Comparison of ENCODE assay signal across 7 cellular contexts in genomic region chr1:143904622-143904979, GRCh38.
DNase-seq lines count a peak whose midpoint lies in the region; ATAC-seq and FAIRE-seq lines count a peak whose summit lies in the region.
"Not testable (repeated sequence)": the region's sequence is repeated elsewhere in the genome, so short reads cannot be mapped to it uniquely, and the experiment has no call there.

No MANE protein-coding gene starts in this region.

- H3K4me3 Mint-ChIP-seq in activated naive CD8-positive, alpha-beta T cell treated with anti-CD3 and anti-CD28 coated beads, Interleukin-2, amount 10 ng/mL, durations not matched to agents 7 days and 5 days; effector memory CD8-positive, alpha-beta T cell; memory B cell: not testable (repeated sequence)

- H3K4me1 ChIP-seq in skeletal muscle tissue (ENCODE audit: control insufficient read depth in 3 of 3, insufficient read depth in 3 of 3, low read length in 3 of 3): not testable (repeated sequence)

- not testable (repeated sequence) for H3K27ac ChIP-seq in skeletal muscle tissue (ENCODE audit: low read depth, low read length)

- peak; percentile 51 for ATAC-seq in GM19395 (IDR thresholded peaks at IDR 0.05; ENCODE audit: unreplicated experiment)
- ATAC-seq in activated naive CD8-positive, alpha-beta T cell treated with anti-CD3 and anti-CD28 coated beads, Interleukin-2, amount 10 ng/mL, durations not matched to agents 7 days and 5 days (ENCODE audit: low read depth): peak; percentile 57
- ATAC-seq in effector memory CD8-positive, alpha-beta T cell (replicated peaks): peak; percentile 85
- ATAC-seq in Right ventricle myocardium superior (ENCODE audit: poor library complexity): peak; percentile 97
- peak; percentile 84 for ATAC-seq in memory B cell (ENCODE audit: low read depth)

- H3K27me3 ChIP-seq in skeletal muscle tissue (ENCODE audit: control insufficient read depth in 3 of 3, insufficient read depth in 3 of 3, low read length in 3 of 3): not testable (repeated sequence)

- H3K36me3 ChIP-seq in skeletal muscle tissue (ENCODE audit: control insufficient read depth in 3 of 3, insufficient read depth in 3 of 3, low read length in 3 of 3): not testable (repeated sequence)

- intact Hi-C loops in Right ventricle myocardium superior (cut with DNase I): not testable (repeated sequence)

- DNase-seq in RCC 7860 (ENCODE audit: low spot score); activated naive CD8-positive, alpha-beta T cell treated with anti-CD3 and anti-CD28 coated beads, Interleukin-2, amount 10 ng/mL, durations not matched to agents 7 days and 5 days; effector memory CD8-positive, alpha-beta T cell; Right ventricle myocardium superior; memory B cell (ENCODE audit: low spot score in 2 of 2): not testable (repeated sequence)

- H3K27me3 Mint-ChIP-seq in activated naive CD8-positive, alpha-beta T cell treated with anti-CD3 and anti-CD28 coated beads, Interleukin-2, amount 10 ng/mL, durations not matched to agents 7 days and 5 days; effector memory CD8-positive, alpha-beta T cell; memory B cell: not testable (repeated sequence)

- not testable (repeated sequence) for H3K36me3 Mint-ChIP-seq in activated naive CD8-positive, alpha-beta T cell treated with anti-CD3 and anti-CD28 coated beads, Interleukin-2, amount 10 ng/mL, durations not matched to agents 7 days and 5 days; effector memory CD8-positive, alpha-beta T cell (ENCODE audit: insufficient read depth); memory B cell

- POLR2A ChIA-PET in activated naive CD8-positive, alpha-beta T cell treated with anti-CD3 and anti-CD28 coated beads, Interleukin-2, amount 10 ng/mL, durations not matched to agents 7 days and 5 days (lab: Charles Lee): not testable (repeated sequence)

- not testable (repeated sequence) for H3K27ac Mint-ChIP-seq in activated naive CD8-positive, alpha-beta T cell treated with anti-CD3 and anti-CD28 coated beads, Interleukin-2, amount 10 ng/mL, durations not matched to agents 7 days and 5 days; effector memory CD8-positive, alpha-beta T cell; memory B cell

- peak; percentile 44 for FAIRE-seq in RCC 7860 (lab: Jason Lieb, UNC)

- H3K9me3 ChIP-seq in skeletal muscle tissue (ENCODE audit: control insufficient read depth in 3 of 3, low read length in 3 of 3): not testable (repeated sequence)

- peak overlapping the region; percentile 20 to 65 (median 52) for H3K4me3 ChIP-seq in skeletal muscle tissue (ENCODE audit: low read length in 3 of 3)

- H3K4me1 Mint-ChIP-seq in activated naive CD8-positive, alpha-beta T cell treated with anti-CD3 and anti-CD28 coated beads, Interleukin-2, amount 10 ng/mL, durations not matched to agents 7 days and 5 days; effector memory CD8-positive, alpha-beta T cell (ENCODE audit: low read depth in 2 of 2); memory B cell: not testable (repeated sequence)

- not testable (repeated sequence) for H3K9me3 Mint-ChIP-seq in activated naive CD8-positive, alpha-beta T cell treated with anti-CD3 and anti-CD28 coated beads, Interleukin-2, amount 10 ng/mL, durations not matched to agents 7 days and 5 days; effector memory CD8-positive, alpha-beta T cell; memory B cell

- H3K9ac ChIP-seq in skeletal muscle tissue (ENCODE audit: low read depth in 1 of 3, low read length in 3 of 3): not testable (repeated sequence)
